22 cellular contexts compared by ENCODE assay signal in the genomic region with DNA sequence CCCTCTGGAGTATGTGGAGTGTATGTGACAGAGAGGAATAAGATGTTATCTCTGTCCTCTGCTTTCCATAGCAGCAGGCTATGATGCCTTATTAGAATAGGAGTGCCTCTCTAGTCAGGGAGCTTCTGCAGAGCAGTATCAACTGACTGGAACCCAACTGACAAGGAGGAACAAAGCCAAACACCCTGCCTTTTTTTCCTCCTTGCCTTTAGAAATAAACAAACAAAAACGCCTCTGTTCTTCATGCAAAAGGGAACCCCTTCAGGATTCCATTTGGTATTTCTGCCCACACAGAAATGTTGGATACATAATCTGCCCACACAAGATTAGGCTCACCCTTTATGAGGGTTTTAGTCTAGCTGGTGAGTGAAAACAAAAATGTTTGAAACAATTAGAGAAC.
"Had no signal": no experiment of that assay in that cellular context is flagged by ENCODE, and none has a peak within 500 bp of the region (broad histone marks: within the 10 kb centered on the region; RNA-seq: fewer than 3 reads in every experiment).

No MANE protein-coding gene starts in this region.

- DNase-seq: activated CD4-positive, alpha-beta memory T cell treated with anti-CD3 and anti-CD28 coated beads, Interleukin-2, amount 10 ng/mL, durations not matched to agents 7 days and 5 days; activated CD4-positive, alpha-beta T cell treated with anti-CD3 and anti-CD28 coated beads for 1 hour; activated CD4-positive, alpha-beta T cell treated with anti-CD3 and anti-CD28 coated beads for 4 hours; activated CD4-positive, alpha-beta T cell treated with anti-CD3 and anti-CD28 coated beads, Interleukin-2, amount 10 ng/mL, durations not matched to agents 7 days and 5 days; activated CD4-positive, alpha-beta T cell treated with anti-CD3 and anti-CD28 coated beads, Interleukin-2, amount 50 U/mL, for 4 hours; activated CD8-positive, alpha-beta memory T cell treated with anti-CD3 and anti-CD28 coated beads, Interleukin-2, amount 50 U/mL, for 48 hours; activated gamma-delta T cell; activated naive CD4-positive, alpha-beta T cell treated with anti-CD3 and anti-CD28 coated beads, Interleukin-2, amount 50 U/mL, for 16 hours; activated naive CD4-positive, alpha-beta T cell treated with Interleukin-2 at 50 U/mL for 16 hours; activated T-cell treated with anti-CD3 and anti-CD28 coated beads for 4 hours; activated T-cell treated with anti-CD3 and anti-CD28 coated beads, Interleukin-2, amount 50 U/mL, for 24 hours; activated T-cell treated with anti-CD3 and anti-CD28 coated beads, Interleukin-2, amount 50 U/mL, for 72 hours; amniotic stem cell; anterior cingulate cortex; brain microvascular endothelial cell; dorsolateral prefrontal cortex; effector CD4-positive, alpha-beta T cell; effector memory CD8-positive, alpha-beta T cell; head of caudate nucleus; T-helper 1 cell; T-helper 17 cell; T1000 had no signal
